Comparison of ENCODE assay signal across 10 cellular contexts in genomic region chr5:32254987-32255900, GRCh38. TPM values are rescaled to one million over a fixed set of nuclear protein-coding genes. Genes with fewer than 3 reads are reported as not detected.
DNase-seq lines count a peak whose midpoint lies in the region; ATAC-seq, FAIRE-seq and TF ChIP-seq lines count a peak whose summit lies in the region.
"Had no signal": no experiment of that assay in that cellular context is flagged by ENCODE, and none has a peak within 500 bp of the region (broad histone marks: within the 10 kb centered on the region; RNA-seq: fewer than 3 reads in every experiment).

No MANE protein-coding gene starts in this region.

- CTCF ChIA-PET in GM12878 (lab: Yijun Ruan, JAX): interaction anchor here (1.1 kb wide), 2 partner anchors 18 to 147 kb away, joined by 3 read pairs; no protein-coding TSS in a partner anchor

- SMC1A ChIA-PET in GM12878 (lab: Charles Lee; ENCODE audit: uncharacterized antibody, unreplicated experiment): no interaction called here

- in situ Hi-C loops in GM12878 (cut with MboI): no loop called here

- ATAC-seq in GM12878 (no peak), HG03520 (IDR thresholded peaks at IDR 0.05; ENCODE audit: unreplicated experiment) (no peak)

- no peaks in the 10 kb centered on the region for H4K20me1 ChIP-seq in GM12878 (ENCODE audit: control insufficient read depth, insufficient read depth)

- no peak overlapping the region for H2AFZ ChIP-seq in GM12878 (ENCODE audit: control insufficient read depth, low read depth, low read length)

- 85% methylated on average over 7 of the region's 7 CpGs for WGBS in GM12878 (ENCODE audit: insufficient coverage, insufficient replicate concordance, low lambda C conversion rate, missing lambda C conversion rate)
- 50 to 52% methylated on average over 7 of the region's 7 CpGs for WGBS in thyroid gland, 2 donors

- TSS peak; percentile 9 for BruUV-seq in GM12878 (replicated peaks; lab: Mats Ljungman, UMichigan)

- RAD21 ChIA-PET in GM12878 (lab: Charles Lee; ENCODE audit: unreplicated experiment): no interaction called here

- H3K9me3 ChIP-seq in GM12878 (replicated peaks; ENCODE audit: control insufficient read depth, insufficient read depth, low read length): no peaks in the 10 kb centered on the region
- no peaks in the 10 kb centered on the region for H3K9me3 ChIP-seq in kidney (ENCODE audit: control insufficient read depth in 1 of 2, low read length in 2 of 2)
- no peaks in the 10 kb centered on the region for H3K9me3 ChIP-seq in thyroid gland

- no peak for TF ChIP-seq RAD21 in GM12878 (IDR thresholded peaks at IDR 0.05; ENCODE audit: insufficient read depth, low read depth, low read length)

- no peak for TF ChIP-seq EP300 in GM12878 (IDR thresholded peaks at IDR 0.05; ENCODE audit: borderline replicate concordance in 1 of 2, control insufficient read depth in 1 of 2, low read depth in 2 of 2, low read length in 2 of 2)

- H3K27ac ChIP-seq in GM12878 (ENCODE audit: control insufficient read depth, insufficient read depth) (no peak overlapping the region), kidney (ENCODE audit: low read depth in 2 of 2, low read length in 2 of 2) (peak overlapping the region; percentile 14 to 75), thyroid gland (peak overlapping the region in 2 of 3 donors; percentile 40 to 82)

- FAIRE-seq in GM12878 (lab: Jason Lieb, UNC) (no peak), kidney (lab: Jason Lieb, UNC) (no peak)

- DNase-seq in M059J (ENCODE audit: low read depth) (peak; percentile 22), GM12878 (ENCODE audit: low read depth, low spot score) (no peak), kidney (no peak), thyroid gland (peak; percentile 38 to 50)
- no peak for DNase-seq in activated T-cell treated with anti-CD3 and anti-CD28 coated beads, Interleukin-2, amount 50 U/mL, for 1 hour
- DNase-seq in effector CD4-positive, alpha-beta T cell: no peak
- DNase-seq: effector CD8-positive, alpha-beta T cell; KBM-7 had no signal

- no peak overlapping the region for H3K4me2 ChIP-seq in GM12878 (ENCODE audit: control insufficient read depth, insufficient read depth)

- H3K36me3 ChIP-seq in GM12878 (ENCODE audit: control insufficient read depth in 2 of 2, insufficient read depth in 2 of 2, low read length in 1 of 2): peaks cover 6 to 8% of the 10 kb centered on the region in 2 experiments
- peaks cover 15 to 22% of the 10 kb centered on the region in 2 donors for H3K36me3 ChIP-seq in kidney (ENCODE audit: control insufficient read depth in 1 of 2, insufficient read depth in 2 of 2, low read length in 2 of 2)
- H3K36me3 ChIP-seq in thyroid gland: no peaks in the 10 kb centered on the region

- intact Hi-C loops in GM12878 (cut with micrococcal nuclease; ENCODE audit: unreplicated experiment): no loop called here
- intact Hi-C loops in kidney (cut with DNase I): no loop called here
- intact Hi-C loops in thyroid gland (cut with DNase I): no loop called here

- TF ChIP-seq POLR2A in GM12878 (IDR thresholded peaks at IDR 0.05; ENCODE audit: low read depth, low read length) (no peak), thyroid gland (IDR thresholded peaks at IDR 0.05) (no peak)

- no peak overlapping the region for H3K4me3 ChIP-seq in GM12878
- no peak overlapping the region for H3K4me3 ChIP-seq in kidney (ENCODE audit: low read length in 2 of 2)
- H3K4me3 ChIP-seq in thyroid gland (replicated peaks in 1 of 3): no peak overlapping the region
- H3K4me3 ChIP-seq: lung had no signal

- H3K9ac ChIP-seq in GM12878 (ENCODE audit: control insufficient read depth, insufficient read depth, low read length) (no peak overlapping the region), kidney (ENCODE audit: low read length in 2 of 2) (no peak overlapping the region)

- no peaks in the 10 kb centered on the region for H3K79me2 ChIP-seq in GM12878 (ENCODE audit: control insufficient read depth, insufficient read depth, low read length)

- H3K27me3 ChIP-seq in GM12878 (replicated peaks in 1 of 2; ENCODE audit: control insufficient read depth in 2 of 2, insufficient read depth in 2 of 2, low read length in 1 of 2) (no peaks in the 10 kb centered on the region), thyroid gland (no peaks in the 10 kb centered on the region)

- TF ChIP-seq CTCF in GM12878 (IDR thresholded peaks at IDR 0.05 in 2 of 3, conservative IDR thresholded peaks at IDR 0.05 in 1 of 3; ENCODE audit: control insufficient read depth in 2 of 3, extremely low read depth in 1 of 3, insufficient read depth in 1 of 3, low read depth in 3 of 3, low read length in 3 of 3) (no peak), kidney (IDR thresholded peaks at IDR 0.05; ENCODE audit: borderline replicate concordance, extremely low read depth, insufficient read depth) (no peak), thyroid gland (IDR thresholded peaks at IDR 0.05) (no peak)

- POLR2A ChIA-PET in GM12878 (lab: Charles Lee): interaction anchor here (1.6 kb wide), 1 partner anchor 19 kb away, joined by 3 read pairs; no protein-coding TSS in a partner anchor

- H3K4me1 ChIP-seq in GM12878 (ENCODE audit: control insufficient read depth, insufficient read depth, low read length) (no peaks in the 10 kb centered on the region), kidney (ENCODE audit: control insufficient read depth in 1 of 2, insufficient read depth in 1 of 2, low read depth in 1 of 2, low read length in 2 of 2) (peaks cover 3 to 14% of the 10 kb centered on the region in 2 donors), thyroid gland (peaks cover 34 to 35% of the 10 kb centered on the region in 2 donors)

TF ChIP-seq in GM12878, 131 proteins besides CTCF, POLR2A, EP300 and RAD21:
- TF ChIP-seq POU2F2 (IDR thresholded peaks at IDR 0.05; ENCODE audit: borderline replicate concordance, low read depth, low read length) (no peak), SREBF1 (IDR thresholded peaks at IDR 0.05; ENCODE audit: low read length) (no peak)

RNA-seq across cellular contexts. Expression of gene MTMR12, which starts 57.5 kb away (rescaled TPM):
- 11.1 and 19.1 TPM in 2 replicates for total RNA-seq in M059J (2014; rRNA removed; shearing (Covaris generic))
- 50.7 and 65.2 TPM in 2 replicates for total RNA-seq in GM12878 (2013; cell fraction: nucleolus; rRNA removed)
- total RNA-seq in GM12878 (2014; rRNA removed) (17.1 and 19.3 TPM in 2 replicates), GM12878 (2014; rRNA removed; fragmentation: Illumina TruSeq; extraction: Trizol) (15.4 and 16.2 TPM in 2 replicates), GM12878 (2021) (21.7 and 25.7 TPM in 2 replicates), kidney (52.8 TPM), thyroid gland (10 to 100 TPM; 28.9 to 45.3 (median 37.3) TPM)
- polyA plus RNA-seq in GM12878 (2011; ENCODE audit: low read depth): 6.2 TPM
- polyA plus RNA-seq in GM12878 (2011; rRNA removed) (22.9 and 24.7 TPM in 2 replicates), GM12878 (2014; fragmentation: Illumina TruSeq; extraction: Trizol) (22.4 and 22.6 TPM in 2 replicates), GM12878 (2014; fragmentation: Nextera tagmentation; extraction: Ambion mirVana) (1 to 10 TPM; 5.0 to 8.1 TPM), GM12878 (2014; rRNA removed) (16.0 and 16.5 TPM in 2 replicates), GM12878 (2016; fragmentation: Nextera tagmentation; extraction: Ambion mirVana) (10 to 100 TPM; 10.8 to 12.7 TPM), kidney (ENCODE audit: insufficient read depth, low read depth, low replicate concordance) (9.3 TPM)
- 13.3 and 15.2 TPM in 2 replicates for polyA plus RNA-seq in GM12878 (2011; cell fraction: cytosol; rRNA removed)
- 9.5 and 11.1 TPM in 2 replicates for polyA plus RNA-seq in GM12878 (2011; cell fraction: nucleus; rRNA removed)
- polyA plus RNA-seq in GM12878 (2012): 8.7 TPM in 2 replicates
- polyA minus RNA-seq in GM12878 (2011; rRNA and poly(A)+ RNA removed): 19.7 and 33.3 TPM in 2 replicates
- 9.6 and 12.2 TPM in 2 replicates for polyA minus RNA-seq in GM12878 (2011; cell fraction: cytosol; rRNA and poly(A)+ RNA removed)
- polyA minus RNA-seq in GM12878 (2011; cell fraction: nucleus; rRNA and poly(A)+ RNA removed): 13.5 and 23.0 TPM in 2 replicates

Comparison
In these comparisons a context has a peak if more than half of its experiments do, and no peak if none do; other contexts are left out.
1. DNase-seq: peak in M059J (single experiment) and thyroid gland (2 of 2); none in GM12878 (single experiment), kidney (single experiment), activated T-cell treated with anti-CD3 and anti-CD28 coated beads, Interleukin-2, amount 50 U/mL, for 1 hour (single experiment) and effector CD4-positive, alpha-beta T cell (single experiment).